ENCODE assay signal across 8 cellular contexts in genomic region chr7:149422065-149422913, GRCh38. TPM values are rescaled to one million over a fixed set of nuclear protein-coding genes. Genes with fewer than 3 reads are reported as not detected.
DNase-seq lines count a peak whose midpoint lies in the region; ATAC-seq lines count a peak whose summit lies in the region.

No MANE protein-coding gene starts in this region.

- H3K4me3 Mint-ChIP-seq in activated CD4-positive, alpha-beta memory T cell treated with anti-CD3 and anti-CD28 coated beads for 36 hours, result peak overlapping the region; percentile 72

- DNase-seq in NCI-H345 (lab: John Stamatoyannopoulos, UW), result peak; percentile 85
- DNase-seq in activated CD4-positive, alpha-beta memory T cell treated with anti-CD3 and anti-CD28 coated beads for 36 hours, result peak; percentile 80
- peak; percentile 52 to 58 (median 57) for DNase-seq in effector memory CD4-positive, alpha-beta T cell
- DNase-seq in stimulated activated CD8-positive, alpha-beta memory T cell treated with anti-CD3 and anti-CD28 coated beads, Interleukin-2, amount 100 ng/mL, for 1 hour (ENCODE audit: low read depth in 2 of 2), result peak; percentile 43 to 54

- peaks cover 0 to 12% (median 7%) of the 10 kb centered on the region in 10 experiments; a peak in 14 of 20 replicates for H3K4me1 ChIP-seq in BLaER1 treated with 17β-estradiol and CSF1 and Interleukin-3, amounts not matched to agents 10 nM and 100 nM
- H3K4me1 ChIP-seq in effector memory CD4-positive, alpha-beta T cell (ENCODE audit: control insufficient read depth, insufficient read depth, low read length, poor library complexity, severe bottlenecking), result peaks cover 5% of the 10 kb centered on the region
- no peaks in the 10 kb centered on the region for H3K4me1 ChIP-seq in mesodermal cell (ENCODE audit: control insufficient read depth, insufficient read depth, low read length, poor library complexity, severe bottlenecking)

- 14 to 17% methylated on average over 29 to 55 of the region's 71 CpGs for WGBS in mesodermal cell (ENCODE audit: insufficient coverage in 2 of 2), 2 experiments

- H3K27ac Mint-ChIP-seq in activated CD4-positive, alpha-beta memory T cell treated with anti-CD3 and anti-CD28 coated beads for 36 hours, result peak overlapping the region; percentile 51

- H3K4me1 Mint-ChIP-seq in activated CD4-positive, alpha-beta memory T cell treated with anti-CD3 and anti-CD28 coated beads for 36 hours (ENCODE audit: low read depth), result peaks cover 9% of the 10 kb centered on the region

- ATAC-seq in GM19025 (IDR thresholded peaks at IDR 0.05; ENCODE audit: low read depth, unreplicated experiment) (peak; percentile 94), HG03175 (IDR thresholded peaks at IDR 0.05; ENCODE audit: unreplicated experiment) (peak; percentile 97)

- H3K27me3 ChIP-seq in BLaER1 treated with 17β-estradiol and CSF1 and Interleukin-3, amounts not matched to agents 10 nM and 100 nM, result peaks cover 22 to 43% (median 33%) of the 10 kb centered on the region in 11 experiments
- no peaks in the 10 kb centered on the region for H3K27me3 ChIP-seq in effector memory CD4-positive, alpha-beta T cell (replicated peaks; ENCODE audit: control insufficient read depth, insufficient read depth, low read length, poor library complexity, severe bottlenecking)

- peak overlapping the region; percentile 50 to 69 (median 56) for H3K4me3 ChIP-seq in BLaER1 treated with 17β-estradiol and CSF1 and Interleukin-3, amounts not matched to agents 10 nM and 100 nM
- peak overlapping the region; percentile 55 for H3K4me3 ChIP-seq in effector memory CD4-positive, alpha-beta T cell (ENCODE audit: insufficient read depth, low read depth, low read length, poor library complexity, severe bottlenecking)
- peak overlapping the region; percentile 36 for H3K4me3 ChIP-seq in mesodermal cell (ENCODE audit: extremely low read depth, insufficient read depth, low read length, poor library complexity, severe bottlenecking)

- H3K36me3 ChIP-seq in BLaER1 treated with 17β-estradiol and CSF1 and Interleukin-3, amounts not matched to agents 10 nM and 100 nM, result peaks cover 0 to 7% (median under 1%) of the 10 kb centered on the region in 11 experiments; a peak in 6 of 22 replicates
- H3K36me3 ChIP-seq in effector memory CD4-positive, alpha-beta T cell (ENCODE audit: control insufficient read depth, insufficient read depth, low read length), result no peaks in the 10 kb centered on the region
- no peaks in the 10 kb centered on the region for H3K36me3 ChIP-seq in mesodermal cell (ENCODE audit: control insufficient read depth, insufficient read depth, low read length)

- intact Hi-C loops in activated CD4-positive, alpha-beta memory T cell treated with anti-CD3 and anti-CD28 coated beads for 36 hours (cut with micrococcal nuclease), result loop anchor here (1.0 to 5.0 kb wide), 6 partner anchors 38 to 435 kb away; partner anchors contain the start of genes ZNF398, ZNF746 and ZNF783

- CTCF ChIA-PET in activated CD4-positive, alpha-beta memory T cell treated with anti-CD3 and anti-CD28 coated beads for 36 hours (lab: Charles Lee), result interaction anchor here (0.7 to 2.7 kb wide), 24 partner anchors 9 to 320 kb away, joined by 3 to 21 read pairs (median 5); partner anchors contain the start of genes ZNF282, ZNF398, ZNF777 and ZNF783

- H3K9ac ChIP-seq in BLaER1 treated with 17β-estradiol and CSF1 and Interleukin-3, amounts not matched to agents 10 nM and 100 nM, result peak overlapping the region; percentile 13 to 71 (median 64); a peak in 21 of 22 replicates

- peak overlapping the region in 1 of 11 experiments; percentile 54; a peak in 1 of 22 replicates for H3K27ac ChIP-seq in BLaER1 treated with 17β-estradiol and CSF1 and Interleukin-3, amounts not matched to agents 10 nM and 100 nM
- peak overlapping the region; percentile 55 for H3K27ac ChIP-seq in effector memory CD4-positive, alpha-beta T cell (ENCODE audit: insufficient read depth, low read length, poor library complexity, severe bottlenecking)
- H3K27ac ChIP-seq in mesodermal cell (ENCODE audit: low read depth, low read length, severe bottlenecking), result no peak overlapping the region

- peak overlapping the region; percentile 76 to 91 (median 84) for H3K4me2 ChIP-seq in BLaER1 treated with 17β-estradiol and CSF1 and Interleukin-3, amounts not matched to agents 10 nM and 100 nM

- H3K27me3 Mint-ChIP-seq in activated CD4-positive, alpha-beta memory T cell treated with anti-CD3 and anti-CD28 coated beads for 36 hours, result no peaks in the 10 kb centered on the region

- H3K9me3 ChIP-seq in BLaER1 treated with 17β-estradiol and CSF1 and Interleukin-3, amounts not matched to agents 10 nM and 100 nM (replicated peaks in 1 of 11), result no peaks in the 10 kb centered on the region
- no peaks in the 10 kb centered on the region for H3K9me3 ChIP-seq in effector memory CD4-positive, alpha-beta T cell (ENCODE audit: control insufficient read depth, low read length)
- H3K9me3 ChIP-seq in mesodermal cell (ENCODE audit: control insufficient read depth, low read length), result no peaks in the 10 kb centered on the region

- no peaks in the 10 kb centered on the region for H3K36me3 Mint-ChIP-seq in activated CD4-positive, alpha-beta memory T cell treated with anti-CD3 and anti-CD28 coated beads for 36 hours

- POLR2A ChIA-PET in activated CD4-positive, alpha-beta memory T cell treated with anti-CD3 and anti-CD28 coated beads for 36 hours (lab: Charles Lee), result interaction anchor here (0.6 to 1.7 kb wide), 6 partner anchors 21 to 202 kb away, joined by 3 to 6 read pairs (median 4); partner anchors contain the start of gene ZNF783

- no peaks in the 10 kb centered on the region for H3K9me3 Mint-ChIP-seq in activated CD4-positive, alpha-beta memory T cell treated with anti-CD3 and anti-CD28 coated beads for 36 hours

- peaks cover 0 to 21% (median 4%) of the 10 kb centered on the region in 11 experiments; a peak in 7 of 22 replicates for H4K20me1 ChIP-seq in BLaER1 treated with 17β-estradiol and CSF1 and Interleukin-3, amounts not matched to agents 10 nM and 100 nM

RNA-seq across cellular contexts. Expression of gene ZNF777, which starts 38.6 kb away (rescaled TPM):
- 10 to 100 TPM; 10.1 to 11.4 TPM for total RNA-seq in activated CD4-positive, alpha-beta memory T cell treated with anti-CD3 and anti-CD28 coated beads for 36 hours
- 12.8 TPM for polyA plus RNA-seq in mesodermal cell (2013, experiment 1 of 2)
- polyA plus RNA-seq in mesodermal cell (2013, experiment 2 of 2), result 10.9 TPM
